12 cellular contexts compared by ENCODE assay signal in the genomic region with DNA sequence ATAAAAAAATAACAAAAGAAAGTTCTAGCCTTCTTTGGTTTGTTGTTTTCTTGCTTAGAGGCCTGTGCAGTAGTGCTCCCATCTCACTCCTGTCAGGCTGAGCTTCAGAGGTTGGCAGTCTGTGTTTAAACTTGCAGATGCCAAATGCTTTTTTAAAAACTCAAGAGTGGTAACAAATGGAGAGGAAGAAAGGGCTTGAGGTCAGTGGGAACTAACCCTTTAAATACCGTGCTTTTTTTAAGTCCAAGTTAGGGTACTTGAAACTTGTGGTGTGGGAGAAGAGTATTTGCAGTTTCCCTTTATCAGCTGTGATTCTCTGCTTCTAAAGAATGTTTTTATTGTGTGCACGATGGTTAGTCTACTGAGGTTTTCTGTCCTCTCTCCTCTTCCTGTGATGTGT. TPM values are rescaled to one million over a fixed set of nuclear protein-coding genes. Genes with fewer than 3 reads are reported as not detected.
DNase-seq lines count a peak whose midpoint lies in the region; ATAC-seq, FAIRE-seq and TF ChIP-seq lines count a peak whose summit lies in the region.
"Had no signal": no experiment of that assay in that cellular context is flagged by ENCODE, and none has a peak within 500 bp of the region (broad histone marks: within the 10 kb centered on the region; RNA-seq: fewer than 3 reads in every experiment).

No MANE protein-coding gene starts in this region.

- H3K36me3 ChIP-seq in brain microvascular endothelial cell (replicated peaks) (peaks cover 11% of the 10 kb centered on the region), psoas muscle (ENCODE audit: insufficient read depth in 1 of 2, low read depth in 1 of 2) (peaks cover 6 to 68% of the 10 kb centered on the region in 2 donors)

- H3K27me3 ChIP-seq in brain microvascular endothelial cell (replicated peaks) (no peaks in the 10 kb centered on the region), psoas muscle (ENCODE audit: insufficient read depth in 3 of 3, low read length in 2 of 3) (no peaks in the 10 kb centered on the region)
- H3K27me3 ChIP-seq: upper lobe of left lung had no signal

- no peak for FAIRE-seq in GM12892 (lab: Jason Lieb, UNC)

- H3K27ac ChIP-seq in brain microvascular endothelial cell (peak overlapping the region; percentile 28), psoas muscle (peak overlapping the region; percentile 39)

- intact Hi-C loops in psoas muscle (cut with DNase I) = loop anchor here in 1 of 2 donors (10.0 kb wide), 1 partner anchor 46 kb away; no protein-coding TSS in a partner anchor
- intact Hi-C loops in lower leg skin (cut with DNase I; ENCODE audit: low total_unique reads) = no loop called here

- ATAC-seq in GM18909 (IDR thresholded peaks at IDR 0.05; ENCODE audit: poor library complexity, unreplicated experiment) = peak; percentile 42
- ATAC-seq in HG02623 (IDR thresholded peaks at IDR 0.05; ENCODE audit: unreplicated experiment) = peak; percentile 61
- ATAC-seq in psoas muscle = peak in 2 of 4 donors; percentile 16 to 26

- 22 to 37% (median 29%) methylated on average over 2 of the region's 2 CpGs for WGBS in psoas muscle, 3 donors
- 58 to 61% methylated on average over 2 of the region's 2 CpGs for WGBS in lower leg skin, 2 donors

- peaks cover 36% of the 10 kb centered on the region for H3K4me1 ChIP-seq in psoas muscle
- H3K4me1 ChIP-seq: Caco-2 had no signal

- DNase-seq in brain microvascular endothelial cell (no peak), psoas muscle (no peak), GM12892 (ENCODE audit: insufficient read length) (no peak), lower leg skin (ENCODE audit: low spot score in 2 of 2) (no peak), SKM-1 treated with dmso at 0.1 percent for 144 hours (lab: John Stamatoyannopoulos, UW; ENCODE audit: unreplicated experiment) (no peak)
- DNase-seq in activated naive CD4-positive, alpha-beta T cell (lab: John Stamatoyannopoulos, UW) = no peak
- DNase-seq: activated CD4-positive, alpha-beta T cell treated with anti-CD3 and anti-CD28 coated beads for 4 hours; Caco-2; SHP77; upper lobe of left lung had no signal

- TF ChIP-seq POLR2A in GM12892 (IDR thresholded peaks at IDR 0.05; ENCODE audit: low read depth, low read length) (no peak), lower leg skin (IDR thresholded peaks at IDR 0.05) (no peak)

- in situ Hi-C loops in brain microvascular endothelial cell (cut with HindIII; ENCODE audit: low pct_ligation_motif_present, low sequenced_read_pairs) = no loop called here

- H3K4me3 ChIP-seq in brain microvascular endothelial cell (ENCODE audit: low read depth, low read length) (no peak overlapping the region), psoas muscle (no peak overlapping the region), lower leg skin (ENCODE audit: low read depth, poor library complexity, severe bottlenecking) (no peak overlapping the region)
- H3K4me3 ChIP-seq: upper lobe of left lung had no signal

- H3K9me3 ChIP-seq in psoas muscle = no peaks in the 10 kb centered on the region
- H3K9me3 ChIP-seq: Caco-2, upper lobe of left lung had no signal

- TF ChIP-seq CTCF in brain microvascular endothelial cell (IDR thresholded peaks at IDR 0.05; ENCODE audit: low read depth, low read length, missing control alignments) (no peak), psoas muscle (IDR thresholded peaks at IDR 0.05) (no peak), lower leg skin (IDR thresholded peaks at IDR 0.05) (no peak)

RNA-seq across cellular contexts. Expression of a gene that starts 29.4 kb away (rescaled TPM):
- total RNA-seq in psoas muscle = 10 to 100 TPM; 25.7 to 81.4 (median 53.1) TPM
- polyA plus RNA-seq in psoas muscle = 100 to 1,000 TPM in 1 of 3 donors, 10 to 100 TPM in 2; 20.9 to 115 (median 57.3) TPM
- 8.4 TPM for polyA plus RNA-seq in GM12892 (2012; ENCODE audit: missing spikeins)
- total RNA-seq in lower leg skin = 10 to 100 TPM; 26.5 to 40.6 (median 35.0) TPM
